ENCODE assay signal across 9 cellular contexts in genomic region chr9:128819716-128820664, GRCh38. TPM values are rescaled to one million over a fixed set of nuclear protein-coding genes. Genes with fewer than 3 reads are reported as not detected.
DNase-seq lines count a peak whose midpoint lies in the region; ATAC-seq and TF ChIP-seq lines count a peak whose summit lies in the region.
"Had no signal": no experiment of that assay in that cellular context is flagged by ENCODE, and none has a peak within 500 bp of the region (broad histone marks: within the 10 kb centered on the region; RNA-seq: fewer than 3 reads in every experiment).

No MANE protein-coding gene starts in this region.

- peak overlapping the region; percentile 71 for H3K27ac Mint-ChIP-seq in CD4-positive, alpha-beta T cell
- peak overlapping the region; percentile 81 for H3K27ac Mint-ChIP-seq in activated naive CD8-positive, alpha-beta T cell
- H3K27ac Mint-ChIP-seq in immature natural killer cell = peak overlapping the region in 3 of 6 donors; percentile 39 to 85 (median 49)

- CTCF ChIA-PET in CD4-positive, alpha-beta T cell (lab: Charles Lee) = interaction anchor here (2.2 kb wide), 1 partner anchor 9 kb away, joined by 44 read pairs; the partner anchor contains the start of gene SPOUT1

- H3K27me3 ChIP-seq in CD4-positive, alpha-beta T cell (ENCODE audit: control insufficient read depth, insufficient read depth, low read length) = no peaks in the 10 kb centered on the region
- H3K27me3 ChIP-seq in suprapubic skin = no peaks in the 10 kb centered on the region
- H3K27me3 ChIP-seq: adrenal gland had no signal

- no peaks in the 10 kb centered on the region for H3K9me3 Mint-ChIP-seq in CD4-positive, alpha-beta T cell
- H3K9me3 Mint-ChIP-seq in activated naive CD8-positive, alpha-beta T cell (ENCODE audit: low read depth) = no peaks in the 10 kb centered on the region
- H3K9me3 Mint-ChIP-seq in immature natural killer cell = no peaks in the 10 kb centered on the region

- no peak overlapping the region for H3K27ac ChIP-seq in CD4-positive, alpha-beta T cell (ENCODE audit: low read depth, low read length)
- no peak overlapping the region for H3K27ac ChIP-seq in suprapubic skin

- no peak for TF ChIP-seq POLR2A in suprapubic skin (IDR thresholded peaks at IDR 0.05)

- DNase-seq in CD4-positive, alpha-beta T cell = no peak
- DNase-seq in NCI-H1105 (lab: John Stamatoyannopoulos, UW) (peak; percentile 52), immature natural killer cell (no peak), suprapubic skin (ENCODE audit: low spot score in 2 of 2) (no peak), NCI-H2171 treated with DMSO at 0.1 percent for 48 hours (lab: John Stamatoyannopoulos, UW) (no peak)

- no peak for TF ChIP-seq CTCF in CD4-positive, alpha-beta T cell (IDR thresholded peaks at IDR 0.05)
- no peak for TF ChIP-seq CTCF in suprapubic skin (IDR thresholded peaks at IDR 0.05)

- no peaks in the 10 kb centered on the region for H3K27me3 Mint-ChIP-seq in CD4-positive, alpha-beta T cell
- no peaks in the 10 kb centered on the region for H3K27me3 Mint-ChIP-seq in activated naive CD8-positive, alpha-beta T cell
- peaks cover 2 to 9% (median 5%) of the 10 kb centered on the region in 3 donors for H3K27me3 Mint-ChIP-seq in immature natural killer cell (ENCODE audit: low read depth in 3 of 3)

- no peak for ATAC-seq in CD4-positive, alpha-beta T cell (ENCODE audit: poor library complexity)
- ATAC-seq in GM21619 (IDR thresholded peaks at IDR 0.05; ENCODE audit: unreplicated experiment) = no peak
- ATAC-seq in GM18519 (IDR thresholded peaks at IDR 0.05; ENCODE audit: low FRiP score, unreplicated experiment) = no peak

- H3K36me3 ChIP-seq in suprapubic skin = peaks cover 41% of the 10 kb centered on the region

- H3K4me1 ChIP-seq in suprapubic skin = peaks cover 21% of the 10 kb centered on the region

- H3K4me1 Mint-ChIP-seq in CD4-positive, alpha-beta T cell (ENCODE audit: low read depth) = peaks cover 11% of the 10 kb centered on the region
- H3K4me1 Mint-ChIP-seq in activated naive CD8-positive, alpha-beta T cell (ENCODE audit: low read depth) = peaks cover 17% of the 10 kb centered on the region
- H3K4me1 Mint-ChIP-seq in immature natural killer cell = peaks cover 14 to 18% of the 10 kb centered on the region in 2 donors

- WGBS in suprapubic skin = 64% methylated on average over 11 of the region's 18 CpGs

- no peak for TF ChIP-seq EP300 in suprapubic skin (IDR thresholded peaks at IDR 0.05)

- H3K4me3 ChIP-seq in suprapubic skin = peak overlapping the region; percentile 67

- intact Hi-C loops in CD4-positive, alpha-beta T cell (cut with DNase I, micrococcal nuclease) = loop anchor here (2.0 to 5.0 kb wide), 4 partner anchors 33 to 163 kb away; partner anchors contain the start of genes KYAT1 (in 2 of the 2), DYNC2I2 (in 1 of the 2), LRRC8A (in 1 of the 2) and TBC1D13 (in 1 of the 2)

- H3K36me3 Mint-ChIP-seq in CD4-positive, alpha-beta T cell (ENCODE audit: low read depth) = peaks cover 29% of the 10 kb centered on the region
- no peaks in the 10 kb centered on the region for H3K36me3 Mint-ChIP-seq in activated naive CD8-positive, alpha-beta T cell
- H3K36me3 Mint-ChIP-seq in immature natural killer cell = peaks cover 0 to 6% (median 3%) of the 10 kb centered on the region in 3 donors

- H3K4me3 Mint-ChIP-seq in CD4-positive, alpha-beta T cell = peak overlapping the region; percentile 89
- peak overlapping the region; percentile 89 for H3K4me3 Mint-ChIP-seq in activated naive CD8-positive, alpha-beta T cell
- peak overlapping the region; percentile 33 to 86 (median 84) for H3K4me3 Mint-ChIP-seq in immature natural killer cell

- POLR2A ChIA-PET in CD4-positive, alpha-beta T cell (lab: Charles Lee) = interaction anchor here (2.0 to 3.7 kb wide), 5 partner anchors 10 to 268 kb away, joined by 7 to 61 read pairs (median 13); partner anchors contain the start of genes SET, SPOUT1, SPTAN1 and ZDHHC12

- H3K9me3 ChIP-seq in CD4-positive, alpha-beta T cell (ENCODE audit: control insufficient read depth, low read length) = no peaks in the 10 kb centered on the region
- no peaks in the 10 kb centered on the region for H3K9me3 ChIP-seq in suprapubic skin
- H3K9me3 ChIP-seq: adrenal gland had no signal

RNA-seq across cellular contexts. Expression of gene ENDOG, which starts 1.7 kb away (rescaled TPM):
- 1 to 10 TPM; 3.2 to 3.7 TPM for total RNA-seq in CD4-positive, alpha-beta T cell
- 10 to 100 TPM; 18.4 to 34.0 (median 24.7) TPM for polyA plus RNA-seq in immature natural killer cell
- total RNA-seq in suprapubic skin = 10 to 100 TPM; 11.5 to 34.0 (median 21.6) TPM

RNA-seq across cellular contexts. Expression of gene SPOUT1, which starts 9.6 kb away (rescaled TPM):
- 10 to 100 TPM; 22.2 to 27.6 TPM for total RNA-seq in CD4-positive, alpha-beta T cell
- polyA plus RNA-seq in immature natural killer cell = 10 to 100 TPM; 54.2 to 82.1 (median 64.7) TPM
- total RNA-seq in suprapubic skin = 10 to 100 TPM; 44.2 to 97.4 (median 79.4) TPM

RNA-seq across cellular contexts. Expression of gene TBC1D13, which starts 32.9 kb away (rescaled TPM):
- 10 to 100 TPM; 25.4 to 28.7 TPM for total RNA-seq in CD4-positive, alpha-beta T cell
- polyA plus RNA-seq in immature natural killer cell = 10 to 100 TPM; 16.4 to 30.7 (median 19.4) TPM
- 10 to 100 TPM; 11.9 to 27.8 (median 20.0) TPM for total RNA-seq in suprapubic skin

RNA-seq across cellular contexts. Expression of gene ZER1, which starts 48.3 kb away (rescaled TPM):
- 10 to 100 TPM; 25.4 to 32.6 TPM for total RNA-seq in CD4-positive, alpha-beta T cell
- polyA plus RNA-seq in immature natural killer cell = 10 to 100 TPM; 28.5 to 51.5 (median 43.0) TPM
- total RNA-seq in suprapubic skin = 10 to 100 TPM; 53.7 to 75.3 (median 67.7) TPM
